Comparison of ENCODE assay signal across 19 cellular contexts in genomic region chr6:147223751-147224150, GRCh38. TPM values are rescaled to one million over a fixed set of nuclear protein-coding genes. Genes with fewer than 3 reads are reported as not detected.
DNase-seq lines count a peak whose midpoint lies in the region; ATAC-seq and TF ChIP-seq lines count a peak whose summit lies in the region.
"Had no signal": no experiment of that assay in that cellular context is flagged by ENCODE, and none has a peak within 500 bp of the region (broad histone marks: within the 10 kb centered on the region; RNA-seq: fewer than 3 reads in every experiment).

No MANE protein-coding gene starts in this region.

- TF ChIP-seq POLR2A in breast epithelium (IDR thresholded peaks at IDR 0.05) = no peak

- intact Hi-C loops in MCF 10A (cut with micrococcal nuclease) = loop anchor here (5.0 kb wide), 1 partner anchor 366 kb away; no protein-coding TSS in a partner anchor
- intact Hi-C loops in breast epithelium (cut with DNase I; ENCODE audit: low total_unique reads) = no loop called here
- intact Hi-C loops in left colon (cut with DNase I, micrococcal nuclease) = no loop called here

- H3K27ac Mint-ChIP-seq in MCF 10A (ENCODE audit: low read depth, unreplicated experiment) = peak overlapping the region; percentile 37
- H3K27ac Mint-ChIP-seq in activated T-helper 17 cell treated with anti-CD3 and anti-CD28 coated beads, Interleukin-2, amount 50 U/mL, for 72 hours = peak overlapping the region; percentile 54

- no peak overlapping the region for H3K27ac ChIP-seq in breast epithelium
- H3K27ac ChIP-seq: A549, KMS-11 had no signal

- no peak for ATAC-seq in activated T-helper 17 cell treated with anti-CD3 and anti-CD28 coated beads, Interleukin-2, amount 50 U/mL, for 72 hours (replicated peaks)
- peak; percentile 62 for ATAC-seq in left colon
- ATAC-seq in HG02970 (IDR thresholded peaks at IDR 0.05; ENCODE audit: low FRiP score, unreplicated experiment) = no peak
- ATAC-seq: A549, GM12878, Right ventricle myocardium inferior had no signal

- H3K4me3 Mint-ChIP-seq in MCF 10A (ENCODE audit: unreplicated experiment) = no peak overlapping the region
- H3K4me3 Mint-ChIP-seq in activated T-helper 17 cell treated with anti-CD3 and anti-CD28 coated beads, Interleukin-2, amount 50 U/mL, for 72 hours = no peak overlapping the region
- H3K4me3 Mint-ChIP-seq: CD4-positive, CD25-positive, alpha-beta regulatory T cell had no signal

- H3K4me1 Mint-ChIP-seq in MCF 10A (ENCODE audit: insufficient read depth, unreplicated experiment) = peaks cover 51% of the 10 kb centered on the region
- peaks cover 34% of the 10 kb centered on the region for H3K4me1 Mint-ChIP-seq in activated T-helper 17 cell treated with anti-CD3 and anti-CD28 coated beads, Interleukin-2, amount 50 U/mL, for 72 hours

- H3K4me1 ChIP-seq in breast epithelium = no peaks in the 10 kb centered on the region

- no peaks in the 10 kb centered on the region for H3K27me3 ChIP-seq in breast epithelium

- no peaks in the 10 kb centered on the region for H3K36me3 ChIP-seq in breast epithelium

- DNase-seq in MCF 10A (ENCODE audit: unreplicated experiment) = no peak
- no peak for DNase-seq in breast epithelium (ENCODE audit: low spot score in 2 of 2)
- DNase-seq in left colon = no peak
- no peak for DNase-seq in NCI-H748 treated with DMSO at 0.1 percent for 48 hours (lab: John Stamatoyannopoulos, UW)
- no peak for DNase-seq in cortex of kidney (lab: John Stamatoyannopoulos, UW)
- DNase-seq: CD4-positive, CD25-positive, alpha-beta regulatory T cell; DND-41; NCI-H1417; NCI-H1694 treated with DMSO at 0.1 percent for 48 hours; NCI-H2081 treated with DMSO at 0.1 percent for 48 hours; NCI-H510A; NCI-H774; OCI-M1 had no signal

- CTCF ChIA-PET in MCF 10A (lab: Yijun Ruan, JAX) = interaction anchor here (1.8 to 4.5 kb wide), 2 partner anchors 18 to 320 kb away, joined by 4 to 26 read pairs; no protein-coding TSS in a partner anchor

- H3K36me3 Mint-ChIP-seq in MCF 10A (ENCODE audit: insufficient read depth, unreplicated experiment) = peaks cover 30% of the 10 kb centered on the region
- H3K36me3 Mint-ChIP-seq in activated T-helper 17 cell treated with anti-CD3 and anti-CD28 coated beads, Interleukin-2, amount 50 U/mL, for 72 hours (ENCODE audit: low read depth) = peaks cover 65% of the 10 kb centered on the region

- no TSS peak for BruUV-seq in MCF 10A (replicated peaks; lab: Mats Ljungman, UMichigan)

- no peak for TF ChIP-seq CTCF in MCF 10A (IDR thresholded peaks at IDR 0.05; ENCODE audit: unreplicated experiment)
- no peak for TF ChIP-seq CTCF in breast epithelium (IDR thresholded peaks at IDR 0.05)

- no peaks in the 10 kb centered on the region for H3K9me3 Mint-ChIP-seq in MCF 10A (ENCODE audit: unreplicated experiment)
- H3K9me3 Mint-ChIP-seq in activated T-helper 17 cell treated with anti-CD3 and anti-CD28 coated beads, Interleukin-2, amount 50 U/mL, for 72 hours = no peaks in the 10 kb centered on the region
- H3K9me3 Mint-ChIP-seq: CD4-positive, CD25-positive, alpha-beta regulatory T cell had no signal

- H3K9me3 ChIP-seq in breast epithelium = no peaks in the 10 kb centered on the region
- H3K9me3 ChIP-seq: A549 had no signal

- no peaks in the 10 kb centered on the region for H3K27me3 Mint-ChIP-seq in MCF 10A (ENCODE audit: insufficient read depth, unreplicated experiment)
- H3K27me3 Mint-ChIP-seq in activated T-helper 17 cell treated with anti-CD3 and anti-CD28 coated beads, Interleukin-2, amount 50 U/mL, for 72 hours = no peaks in the 10 kb centered on the region
- H3K27me3 Mint-ChIP-seq: CD4-positive, CD25-positive, alpha-beta regulatory T cell had no signal

- POLR2A ChIA-PET in MCF 10A (lab: Yijun Ruan, JAX) = interaction anchor here (1.2 to 1.3 kb wide), 2 partner anchors 11 to 15 kb away, joined by 3 read pairs; no protein-coding TSS in a partner anchor

- H3K4me3 ChIP-seq in breast epithelium = no peak overlapping the region
- H3K4me3 ChIP-seq: A549, GM12878 had no signal

RNA-seq across cellular contexts. Expression of gene STXBP5, which starts 19.5 kb away (rescaled TPM):
- total RNA-seq in MCF 10A (2022) (36.9 and 38.5 TPM in 2 replicates), breast epithelium (10 to 100 TPM; 21.3 to 43.6 (median 26.9) TPM), left colon (10 to 100 TPM; 58.0 to 86.1 TPM)
- total RNA-seq in activated T-helper 17 cell treated with anti-CD3 and anti-CD28 coated beads, Interleukin-2, amount 50 U/mL, for 72 hours = 10 to 100 TPM; 13.0 to 20.2 TPM
